Comparison of ENCODE assay signal across 25 cellular contexts in the genomic region with DNA sequence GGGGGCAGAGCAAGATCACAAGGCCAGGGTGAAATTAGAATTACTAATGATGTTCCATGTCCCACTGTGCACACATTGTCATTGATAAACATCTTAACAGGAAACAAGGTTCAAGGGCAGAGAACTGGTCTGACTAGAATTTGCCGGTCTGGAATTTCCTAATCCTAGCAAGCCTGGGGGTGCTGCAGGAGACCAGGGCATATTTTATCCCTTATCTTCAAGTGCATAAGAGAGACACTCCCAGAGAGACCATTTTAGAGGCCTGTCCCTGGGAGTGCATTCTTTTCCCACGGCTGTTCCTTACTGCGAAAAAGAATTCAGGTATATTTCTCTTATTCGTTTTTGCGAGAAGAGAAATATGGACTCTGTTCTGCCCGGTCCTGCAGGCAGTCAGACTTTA.
"Had no signal": no experiment of that assay in that cellular context is flagged by ENCODE, and none has a peak within 500 bp of the region (broad histone marks: within the 10 kb centered on the region; RNA-seq: fewer than 3 reads in every experiment).

No MANE protein-coding gene starts in this region.

- H3K27me3 ChIP-seq: colonic mucosa, esophagus muscularis mucosa, gastroesophageal sphincter, heart left ventricle, hepatocyte, neutrophil, spleen, testis, tibial artery, upper lobe of left lung had no signal

- H3K9ac ChIP-seq: parathyroid adenoma had no signal

- H3K27ac ChIP-seq: colonic mucosa, esophagus muscularis mucosa, foreskin keratinocyte, gastroesophageal sphincter, heart left ventricle, hepatocyte, lower lobe of right lung, neutrophil, parathyroid adenoma, spleen, testis, tibial artery, upper lobe of left lung had no signal

- H3K4me1 Mint-ChIP-seq: immature natural killer cell, natural killer cell had no signal

- ATAC-seq: foreskin keratinocyte; gastroesophageal sphincter; heart left ventricle; left ventricle myocardium superior; lower lobe of right lung; natural killer cell; sciatic nerve; stimulated activated memory B cell treated with anti-CD40 and anti-IgM and Interleukin-4, amounts not matched to agents 10 μg/mL and 1 μg/mL and 100 μg/mL, for 72 hours; stimulated activated naive CD8-positive, alpha-beta T cell treated with anti-CD3 and anti-CD28 coated beads, Interleukin-15, Interleukin-2, amounts not matched to agents 100 U/mL and 50 U/mL, for 24 hours had no signal

- H3K79me2 ChIP-seq: hepatocyte, parathyroid adenoma had no signal

- H3K36me3 Mint-ChIP-seq: natural killer cell had no signal

- H3K4me1 ChIP-seq: colonic mucosa, esophagus muscularis mucosa, foreskin keratinocyte, gastroesophageal sphincter, heart left ventricle, lower lobe of right lung, parathyroid adenoma, spleen, testis, tibial artery, upper lobe of left lung had no signal

- H3K4me3 Mint-ChIP-seq: dendritic cell treated with granulocyte-macrophage colony-stimulating factor and Interleukin-4, amounts not matched to agents 40 ng/mL and 50 ng/mL, for 4 days; immature natural killer cell; natural killer cell; stimulated activated memory B cell treated with anti-CD40 and anti-IgM and Interleukin-4, amounts not matched to agents 10 μg/mL and 1 μg/mL and 100 μg/mL, for 72 hours had no signal

- H2AFZ ChIP-seq: hepatocyte, parathyroid adenoma had no signal

- H3K4me2 ChIP-seq: hepatocyte had no signal

- H3K36me3 ChIP-seq: colonic mucosa, esophagus muscularis mucosa, gastroesophageal sphincter, heart left ventricle, lower lobe of right lung, neutrophil, spleen, tibial artery, upper lobe of left lung had no signal

- H3K4me3 ChIP-seq: colonic mucosa, esophagus muscularis mucosa, gastroesophageal sphincter, heart left ventricle, hepatocyte, lower lobe of right lung, spleen, testis, tibial artery, upper lobe of left lung had no signal

- H3K9me3 ChIP-seq: colonic mucosa, esophagus muscularis mucosa, gastroesophageal sphincter, lower lobe of right lung, neutrophil, testis, tibial artery had no signal

- H3K27ac Mint-ChIP-seq: dendritic cell treated with granulocyte-macrophage colony-stimulating factor and Interleukin-4, amounts not matched to agents 40 ng/mL and 50 ng/mL, for 4 days; immature natural killer cell; natural killer cell; progenitor cell of endocrine pancreas; stimulated activated memory B cell treated with anti-CD40 and anti-IgM and Interleukin-4, amounts not matched to agents 10 μg/mL and 1 μg/mL and 100 μg/mL, for 72 hours had no signal

- DNase-seq: colonic mucosa; effector CD8-positive, alpha-beta T cell; foreskin keratinocyte; heart left ventricle; immature natural killer cell; islet precursor cell; left ventricle myocardium superior; lower lobe of right lung; natural killer cell; spleen; stimulated activated CD4-positive, alpha-beta T cell treated with anti-CD3 and anti-CD28 coated beads, Interleukin-4, amount 100 ng/mL, for 4 hours; stimulated activated naive CD8-positive, alpha-beta T cell treated with anti-CD3 and anti-CD28 coated beads, Interleukin-15, Interleukin-2, amounts not matched to agents 100 U/mL and 50 U/mL, for 24 hours; substantia nigra; testis; tibial artery; upper lobe of left lung had no signal

- H3K27me3 Mint-ChIP-seq: dendritic cell treated with granulocyte-macrophage colony-stimulating factor and Interleukin-4, amounts not matched to agents 40 ng/mL and 50 ng/mL, for 4 days; stimulated activated memory B cell treated with anti-CD40 and anti-IgM and Interleukin-4, amounts not matched to agents 10 μg/mL and 1 μg/mL and 100 μg/mL, for 72 hours had no signal
